Comparison of ENCODE assay signal across 15 cellular contexts in the genomic region with DNA sequence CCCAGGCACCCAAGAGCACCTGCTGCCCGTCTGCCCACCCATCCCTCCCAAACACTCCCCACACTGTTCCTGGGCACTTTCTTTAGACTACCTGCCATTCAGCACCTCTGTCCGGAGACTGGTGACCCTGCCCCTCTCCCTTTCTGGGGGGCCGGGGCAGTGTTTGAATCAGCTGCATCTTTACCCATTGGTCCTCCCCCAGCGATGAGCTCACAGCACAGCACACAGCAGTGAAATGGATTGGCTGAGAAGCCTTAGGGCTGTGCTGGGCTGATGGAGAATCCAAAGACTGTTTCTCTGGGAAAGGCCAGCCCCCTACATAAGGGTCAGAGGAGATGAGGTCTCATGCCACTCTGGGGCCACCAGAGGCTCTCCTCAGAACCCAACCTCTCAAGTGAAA. TPM values are rescaled to one million over a fixed set of nuclear protein-coding genes. Genes with fewer than 3 reads are reported as not detected.
DNase-seq lines count a peak whose midpoint lies in the region; TF ChIP-seq lines count a peak whose summit lies in the region.
"Had no signal": no experiment of that assay in that cellular context is flagged by ENCODE, and none has a peak within 500 bp of the region (broad histone marks: within the 10 kb centered on the region; RNA-seq: fewer than 3 reads in every experiment).

No MANE protein-coding gene starts in this region.

- H3K27me3 ChIP-seq in stomach (peaks cover 0 to 12% (median 0%) of the 10 kb centered on the region in 3 donors), spleen (replicated peaks in 1 of 7) (peaks cover 0 to 13% (median 0%) of the 10 kb centered on the region in 7 donors)
- H3K27me3 ChIP-seq: BLaER1 treated with 17β-estradiol and CSF1 and Interleukin-3, amounts not matched to agents 10 nM and 100 nM had no signal

- DNase-seq in activated effector memory CD4-positive, alpha-beta T cell treated with anti-CD3 and anti-CD28 coated beads, Interleukin-2, amount 50 U/mL, for 16 hours, result peak; percentile 41
- no peak for DNase-seq in activated effector memory CD4-positive, alpha-beta T cell treated with Interleukin-2 at 50 U/mL for 16 hours
- DNase-seq in islet precursor cell (peak; percentile 41), stomach (no peak), spleen (no peak), DMS153 treated with DMSO at 0.1 percent for 48 hours (lab: John Stamatoyannopoulos, UW; ENCODE audit: unreplicated experiment) (no peak)
- DNase-seq in activated T-cell treated with anti-CD3 and anti-CD28 coated beads, Interleukin-2, amount 50 U/mL, for 48 hours, result no peak
- DNase-seq: 8988T; ACHN; CD4-positive, alpha-beta memory T cell; DMS79 treated with DMSO at 0.1 percent for 48 hours; EL; GM23248 had no signal

- H3K27ac ChIP-seq in stomach (peak overlapping the region in 4 of 5 donors; percentile 10 to 40 (median 30)), spleen (no peak overlapping the region)
- H3K27ac ChIP-seq: BLaER1 treated with 17β-estradiol and CSF1 and Interleukin-3, amounts not matched to agents 10 nM and 100 nM; GM23248; HL-60 had no signal

- TF ChIP-seq CTCF in stomach (IDR thresholded peaks at IDR 0.05), result no peak
- no peak for TF ChIP-seq CTCF in spleen (IDR thresholded peaks at IDR 0.05 in 8 of 11, conservative IDR thresholded peaks at IDR 0.05 in 3 of 11)

- no peak overlapping the region for H3K4me3 ChIP-seq in stomach
- no peak overlapping the region for H3K4me3 ChIP-seq in spleen
- H3K4me3 ChIP-seq: BLaER1 treated with 17β-estradiol and CSF1 and Interleukin-3, amounts not matched to agents 10 nM and 100 nM; GM23248 had no signal

- intact Hi-C loops in stomach (cut with DNase I; ENCODE audit: low total_unique reads), result no loop called here
- intact Hi-C loops in spleen (cut with DNase I; ENCODE audit: low total_unique reads), result no loop called here

- WGBS in stomach, 5 donors, result 83 to 92% (median 86%) methylated on average over 4 of the region's 4 CpGs
- WGBS in spleen, 5 donors, result 77 to 95% (median 85%) methylated on average over 4 of the region's 4 CpGs

- H3K36me3 ChIP-seq in stomach (no peaks in the 10 kb centered on the region), spleen (no peaks in the 10 kb centered on the region)
- H3K36me3 ChIP-seq: BLaER1 treated with 17β-estradiol and CSF1 and Interleukin-3, amounts not matched to agents 10 nM and 100 nM had no signal

- H3K4me1 ChIP-seq in stomach, result peaks cover 7 to 13% (median 9%) of the 10 kb centered on the region in 4 donors
- H3K4me1 ChIP-seq in spleen, result no peaks in the 10 kb centered on the region

- H3K9me3 ChIP-seq in stomach (no peaks in the 10 kb centered on the region), spleen (no peaks in the 10 kb centered on the region)
- H3K9me3 ChIP-seq: BLaER1 treated with 17β-estradiol and CSF1 and Interleukin-3, amounts not matched to agents 10 nM and 100 nM had no signal

- no peak for TF ChIP-seq EP300 in stomach (IDR thresholded peaks at IDR 0.05)

- TF ChIP-seq POLR2A in stomach (IDR thresholded peaks at IDR 0.05) (no peak), spleen (IDR thresholded peaks at IDR 0.05) (no peak)

RNA-seq across cellular contexts. Expression of a gene that starts 40.2 kb away (rescaled TPM):
- 10 to 100 TPM in 2 of 5 donors, 1 to 10 TPM in 3; 2.3 to 20.7 (median 6.4) TPM for total RNA-seq in stomach
- 1 to 10 TPM in 2 of 3 donors, under 1 TPM in 1; 0.46 to 6.2 (median 1.5) TPM for polyA plus RNA-seq in stomach
- 1 to 10 TPM in 4 of 7 donors, under 1 TPM in 2, not detected in 1; 0.46 to 1.9 (median 1.3) TPM for total RNA-seq in spleen
- under 1 TPM; 0.02 to 0.22 (median 0.07) TPM for polyA plus RNA-seq in spleen
- total RNA-seq: CD4-positive, alpha-beta memory T cell; GM23248 had no signal
- polyA plus RNA-seq: CD4-positive, alpha-beta memory T cell; GM23248 had no signal

Comparison
In these comparisons a context has a peak if more than half of its experiments do, and no peak if none do; other contexts are left out.
1. DNase-seq: peak in activated effector memory CD4-positive, alpha-beta T cell treated with anti-CD3 and anti-CD28 coated beads, Interleukin-2, amount 50 U/mL, for 16 hours (single experiment) and islet precursor cell (single experiment); none in activated effector memory CD4-positive, alpha-beta T cell treated with Interleukin-2 at 50 U/mL for 16 hours (single experiment), stomach (single experiment), spleen (single experiment), DMS153 treated with DMSO at 0.1 percent for 48 hours (single experiment) and activated T-cell treated with anti-CD3 and anti-CD28 coated beads, Interleukin-2, amount 50 U/mL, for 48 hours (0 of 2).
2. H3K27ac ChIP-seq: peak in stomach (4 of 5); none in spleen (0 of 8).